Comparison of ENCODE assay signal across 24 cellular contexts in the genomic region with DNA sequence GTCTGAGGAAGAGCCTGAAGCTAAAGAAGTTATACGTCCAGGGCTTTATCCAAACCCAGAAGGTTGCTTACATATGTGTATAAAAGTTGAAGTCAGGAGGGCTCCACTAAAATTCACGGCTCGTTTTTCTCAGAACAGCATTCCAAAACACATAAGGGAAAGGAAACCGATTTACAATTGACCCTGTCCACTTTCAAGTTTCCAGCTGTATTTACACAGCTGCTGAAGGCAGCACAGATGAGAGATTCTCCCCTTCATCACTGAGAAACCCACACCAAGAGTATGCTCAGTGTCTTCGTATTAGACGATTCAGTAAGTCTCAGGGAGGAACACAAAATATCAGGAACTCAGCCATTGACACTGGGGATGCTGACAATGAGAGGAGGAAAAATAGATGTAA. TPM values are rescaled to one million over a fixed set of nuclear protein-coding genes. Genes with fewer than 3 reads are reported as not detected.
A peak's percentile ranks its signal among the peaks of the same experiment; 100 is the strongest.
DNase-seq lines count a peak whose midpoint lies in the region; ATAC-seq, FAIRE-seq and TF ChIP-seq lines count a peak whose summit lies in the region.
"Had no signal": no experiment of that assay in that cellular context is flagged by ENCODE, and none has a peak within 500 bp of the region (broad histone marks: within the 10 kb centered on the region; RNA-seq: fewer than 3 reads in every experiment).

No MANE protein-coding gene starts in this region.

- H3K9ac ChIP-seq in HepG2 (ENCODE audit: insufficient read depth, low read depth, low read length) = no peak overlapping the region
- H3K9ac ChIP-seq: GM23248 had no signal

- H3K27ac ChIP-seq in HepG2 (ENCODE audit: extremely low read length, insufficient read depth, low read length) = no peak overlapping the region
- no peak overlapping the region for H3K27ac ChIP-seq in right lobe of liver
- H3K27ac ChIP-seq: cardiac muscle cell, GM23248, lower lobe of right lung, upper lobe of left lung had no signal

- peak overlapping the region; percentile 77 for H3K27ac Mint-ChIP-seq in mesothelial cell of epicardium
- no peak overlapping the region for H3K27ac Mint-ChIP-seq in activated naive CD4-positive, alpha-beta T cell treated with anti-CD3 and anti-CD28 coated beads for 36 hours
- H3K27ac Mint-ChIP-seq: activated CD4-positive, alpha-beta memory T cell treated with anti-CD3 and anti-CD28 coated beads, Interleukin-2, amount 10 ng/mL, durations not matched to agents 7 days and 5 days; dendritic cell treated with granulocyte-macrophage colony-stimulating factor and Interleukin-4, amounts not matched to agents 40 ng/mL and 50 ng/mL, for 4 days had no signal

- no peak overlapping the region for H3K4me3 Mint-ChIP-seq in mesothelial cell of epicardium
- no peak overlapping the region for H3K4me3 Mint-ChIP-seq in activated naive CD4-positive, alpha-beta T cell treated with anti-CD3 and anti-CD28 coated beads for 36 hours
- H3K4me3 Mint-ChIP-seq: activated CD4-positive, alpha-beta memory T cell treated with anti-CD3 and anti-CD28 coated beads, Interleukin-2, amount 10 ng/mL, durations not matched to agents 7 days and 5 days; dendritic cell treated with granulocyte-macrophage colony-stimulating factor and Interleukin-4, amounts not matched to agents 40 ng/mL and 50 ng/mL, for 4 days had no signal

- H3K27me3 Mint-ChIP-seq in mesothelial cell of epicardium (ENCODE audit: low read depth) = no peaks in the 10 kb centered on the region
- H3K27me3 Mint-ChIP-seq in activated naive CD4-positive, alpha-beta T cell treated with anti-CD3 and anti-CD28 coated beads for 36 hours (ENCODE audit: low read depth) = peaks cover 3% of the 10 kb centered on the region

- ATAC-seq in HepG2 (no peak), right lobe of liver (no peak), GM21367 (IDR thresholded peaks at IDR 0.05; ENCODE audit: unreplicated experiment) (no peak)
- ATAC-seq in stimulated activated naive CD8-positive, alpha-beta T cell treated with anti-CD3 and anti-CD28 coated beads, Interleukin-15, Interleukin-2, amounts not matched to agents 100 U/mL and 50 U/mL, for 24 hours = no peak
- ATAC-seq: activated CD4-positive, CD25-positive, alpha-beta regulatory T cell treated with anti-CD3 and anti-CD28 coated beads, Interleukin-2, amount 50 U/mL, for 24 hours; lower lobe of right lung had no signal

- 25% methylated on average over 6 of the region's 6 CpGs for WGBS in HepG2 (ENCODE audit: low lambda C conversion rate)
- WGBS in right lobe of liver (ENCODE audit: insufficient coverage, low coverage, low lambda C conversion rate, missing lambda C conversion rate) = 65% methylated on average over 6 of the region's 6 CpGs

- H3K4me1 ChIP-seq in HepG2 (ENCODE audit: insufficient read depth, low read length) = peaks cover 22% of the 10 kb centered on the region
- no peaks in the 10 kb centered on the region for H3K4me1 ChIP-seq in right lobe of liver
- H3K4me1 ChIP-seq: BE2C had no signal

- peaks cover 59% of the 10 kb centered on the region for H3K4me1 Mint-ChIP-seq in mesothelial cell of epicardium
- peaks cover 4% of the 10 kb centered on the region for H3K4me1 Mint-ChIP-seq in activated naive CD4-positive, alpha-beta T cell treated with anti-CD3 and anti-CD28 coated beads for 36 hours (ENCODE audit: low read depth)

- H2AFZ ChIP-seq in HepG2 (ENCODE audit: low read length) = no peak overlapping the region
- H2AFZ ChIP-seq: GM23248 had no signal

- DNase-seq in HepG2 (ENCODE audit: low spot score) = no peak
- no peak for DNase-seq in right lobe of liver
- DNase-seq in brain pericyte (ENCODE audit: low read depth, low spot score) = peak; percentile 82
- no peak for DNase-seq in mesothelial cell of epicardium (ENCODE audit: low spot score in 2 of 2, unreplicated experiment in 2 of 2)
- no peak for DNase-seq in stimulated activated naive CD8-positive, alpha-beta T cell treated with anti-CD3 and anti-CD28 coated beads, Interleukin-15, Interleukin-2, amounts not matched to agents 100 U/mL and 50 U/mL, for 24 hours
- DNase-seq in activated naive CD4-positive, alpha-beta T cell treated with anti-CD3 and anti-CD28 coated beads for 36 hours = no peak
- DNase-seq in DMS114 treated with DMSO at 0.1 percent for 48 hours (lab: John Stamatoyannopoulos, UW; ENCODE audit: unreplicated experiment) = no peak
- DNase-seq: activated CD4-positive, alpha-beta memory T cell treated with anti-CD3 and anti-CD28 coated beads, Interleukin-2, amount 10 ng/mL, durations not matched to agents 7 days and 5 days; activated effector memory CD4-positive, alpha-beta T cell treated with anti-CD3 and anti-CD28 coated beads, Interleukin-2, amount 50 U/mL, for 16 hours; BE2C; COR-L47; EL; GM23248; islet precursor cell; lower lobe of right lung; NCI-H524; stimulated activated CD4-positive, alpha-beta T cell treated with anti-CD3 and anti-CD28 coated beads, Interleukin-15, amount 100 ng/mL, for 24 hours; stimulated activated CD8-positive, alpha-beta memory T cell treated with anti-CD3 and anti-CD28 coated beads, Interleukin-4, amount 100 ng/mL, for 48 hours; upper lobe of left lung had no signal

- TF ChIP-seq POLR2A in HepG2 (IDR thresholded peaks at IDR 0.05; ENCODE audit: insufficient read depth in 1 of 2, low read depth in 2 of 2, low read length in 2 of 2) (no peak), right lobe of liver (IDR thresholded peaks at IDR 0.05) (no peak)

- H3K36me3 ChIP-seq in HepG2 (replicated peaks in 1 of 2; ENCODE audit: control insufficient read depth in 1 of 2, insufficient read depth in 2 of 2, low read length in 2 of 2) (no peaks in the 10 kb centered on the region), right lobe of liver (no peaks in the 10 kb centered on the region)
- H3K36me3 ChIP-seq: BE2C, cardiac muscle cell, lower lobe of right lung, upper lobe of left lung had no signal

- H3K27me3 ChIP-seq in HepG2 (ENCODE audit: control insufficient read depth in 1 of 2, insufficient read depth in 2 of 2, low read length in 2 of 2) (peaks cover 0 to 15% of the 10 kb centered on the region in 2 experiments; a peak in 1 of 5 replicates), right lobe of liver (no peaks in the 10 kb centered on the region)
- H3K27me3 ChIP-seq: BE2C, cardiac muscle cell, upper lobe of left lung had no signal

- H3K9me3 Mint-ChIP-seq in mesothelial cell of epicardium = no peaks in the 10 kb centered on the region
- no peaks in the 10 kb centered on the region for H3K9me3 Mint-ChIP-seq in activated naive CD4-positive, alpha-beta T cell treated with anti-CD3 and anti-CD28 coated beads for 36 hours
- H3K9me3 Mint-ChIP-seq: activated CD4-positive, alpha-beta memory T cell treated with anti-CD3 and anti-CD28 coated beads, Interleukin-2, amount 10 ng/mL, durations not matched to agents 7 days and 5 days; dendritic cell treated with granulocyte-macrophage colony-stimulating factor and Interleukin-4, amounts not matched to agents 40 ng/mL and 50 ng/mL, for 4 days had no signal

- no peak for FAIRE-seq in HepG2 (lab: Jason Lieb, UNC)
- FAIRE-seq: frontal cortex had no signal

- POLR2A ChIA-PET in HepG2 (lab: Yijun Ruan, JAX) = no interaction called here

- TF ChIP-seq RAD21 in HepG2 (CRISPR knock-in tag; IDR thresholded peaks at IDR 0.05) = no peak

- peak overlapping the region; percentile 47 for H3K4me2 ChIP-seq in HepG2 (ENCODE audit: low read depth, low read length)

- CTCF ChIA-PET in HepG2 (lab: Yijun Ruan, JAX; ENCODE audit: low intra/inter-chr PET ratio, low total read pairs) = no interaction called here
- CTCF ChIA-PET in activated naive CD4-positive, alpha-beta T cell treated with anti-CD3 and anti-CD28 coated beads for 36 hours (lab: Charles Lee) = no interaction called here

- H3K9me3 ChIP-seq in HepG2 (ENCODE audit: low read length) (no peaks in the 10 kb centered on the region), right lobe of liver (no peaks in the 10 kb centered on the region)
- H3K9me3 ChIP-seq: BE2C, lower lobe of right lung, upper lobe of left lung had no signal

- in situ Hi-C loops in HepG2 (cut with HindIII; ENCODE audit: extremely low pct_ligation_motif_present, low pct_unique_long_range_greater_than_20kb) = no loop called here

- TF ChIP-seq EP300 in HepG2 (IDR thresholded peaks at IDR 0.05; ENCODE audit: low read depth in 2 of 2, low read length in 2 of 2) (no peak), HepG2 (CRISPR knock-in tag; IDR thresholded peaks at IDR 0.05; ENCODE audit: borderline replicate concordance) (no peak)

- TF ChIP-seq CTCF in HepG2 (CRISPR knock-in tag; IDR thresholded peaks at IDR 0.05) (no peak), right lobe of liver (IDR thresholded peaks at IDR 0.05) (no peak), mesothelial cell of epicardium (IDR thresholded peaks at IDR 0.05; ENCODE audit: unreplicated experiment) (no peak)

- intact Hi-C loops in HepG2 (cut with micrococcal nuclease; ENCODE audit: unreplicated experiment) = no loop called here
- intact Hi-C loops in right lobe of liver (cut with DNase I) = no loop called here
- intact Hi-C loops in activated naive CD4-positive, alpha-beta T cell treated with anti-CD3 and anti-CD28 coated beads for 36 hours (cut with micrococcal nuclease) = no loop called here

- H3K79me2 ChIP-seq in HepG2 (ENCODE audit: insufficient read depth, low read length) = no peaks in the 10 kb centered on the region

- no TSS peak for BruUV-seq in HepG2 (replicated peaks; lab: Mats Ljungman, UMichigan)

- H4K20me1 ChIP-seq in HepG2 (ENCODE audit: insufficient read depth, low read length) = no peaks in the 10 kb centered on the region

- no peaks in the 10 kb centered on the region for H3K36me3 Mint-ChIP-seq in mesothelial cell of epicardium
- H3K36me3 Mint-ChIP-seq in activated naive CD4-positive, alpha-beta T cell treated with anti-CD3 and anti-CD28 coated beads for 36 hours (ENCODE audit: low read depth) = no peaks in the 10 kb centered on the region

- H3K4me3 ChIP-seq in HepG2 (replicated peaks in 1 of 3; ENCODE audit: insufficient read depth in 1 of 3, low read depth in 2 of 3, low read length in 3 of 3) = no peak overlapping the region
- no peak overlapping the region for H3K4me3 ChIP-seq in right lobe of liver
- H3K4me3 ChIP-seq: cardiac muscle cell, GM23248, lower lobe of right lung, upper lobe of left lung had no signal

RNA-seq across cellular contexts. Expression of a gene that starts 5.9 kb away (rescaled TPM):
- 40.5 and 48.5 TPM in 2 replicates for total RNA-seq in HepG2 (2016; rRNA removed; fragmentation: Illumina TruSeq; extraction: Trizol)
- total RNA-seq in HepG2 (2016; cell fraction: cytosol; rRNA removed; fragmentation: Illumina TruSeq; extraction: Trizol; ENCODE audit: low read depth) = 18.2 and 18.5 TPM in 2 replicates
- total RNA-seq in HepG2 (2016; cell fraction: insoluble cytoplasmic fraction; rRNA removed; fragmentation: Illumina TruSeq; extraction: Trizol) = 44.8 and 48.2 TPM in 2 replicates
- 49.5 and 57.7 TPM in 2 replicates for total RNA-seq in HepG2 (2016; cell fraction: membrane; rRNA removed; fragmentation: Illumina TruSeq; extraction: Trizol)
- 58.0 and 67.1 TPM in 2 replicates for total RNA-seq in HepG2 (2016; cell fraction: nucleus; rRNA removed; fragmentation: Illumina TruSeq; extraction: Trizol)
- polyA plus RNA-seq in HepG2 (2011; rRNA removed) = 82.8 and 102 TPM in 2 replicates
- polyA plus RNA-seq in HepG2 (2011; cell fraction: cytosol; rRNA removed) = 49.1 and 88.7 TPM in 2 replicates
- 69.7 and 94.1 TPM in 2 replicates for polyA plus RNA-seq in HepG2 (2011; cell fraction: nucleus; rRNA removed)
- 38.1 and 86.3 TPM in 2 replicates for polyA plus RNA-seq in HepG2 (2012)
- polyA plus RNA-seq in HepG2 (2016; cell fraction: cytosol; fragmentation: Illumina TruSeq; extraction: Trizol; ENCODE audit: low read depth) = 33.5 and 45.5 TPM in 2 replicates
- polyA plus RNA-seq in HepG2 (2016; cell fraction: insoluble cytoplasmic fraction; fragmentation: Illumina TruSeq; extraction: Trizol; ENCODE audit: low read depth) = 76.1 and 85.1 TPM in 2 replicates
- 81.9 and 92.8 TPM in 2 replicates for polyA plus RNA-seq in HepG2 (2016; cell fraction: membrane; fragmentation: Illumina TruSeq; extraction: Trizol; ENCODE audit: low read depth)
- 58.3 and 64.9 TPM in 2 replicates for polyA plus RNA-seq in HepG2 (2016; cell fraction: nucleus; fragmentation: Illumina TruSeq; extraction: Trizol; ENCODE audit: insufficient read depth, low read depth)
- 2.7 and 49.0 TPM in 2 replicates for polyA minus RNA-seq in HepG2 (2011; rRNA and poly(A)+ RNA removed; ENCODE audit: low replicate concordance)
- polyA minus RNA-seq in HepG2 (2011; cell fraction: cytosol; rRNA and poly(A)+ RNA removed) = 29.4 and 31.1 TPM in 2 replicates
- 280 and 293 TPM in 2 replicates for polyA minus RNA-seq in HepG2 (2011; cell fraction: nucleus; rRNA and poly(A)+ RNA removed)
- total RNA-seq in right lobe of liver = 10 to 100 TPM in 1 of 6 experiments, 1 to 10 TPM in 5; 2.2 to 24.6 (median 7.7) TPM
- 756 to 790 TPM (median 778 TPM) in 3 replicates for total RNA-seq in mesothelial cell of epicardium
- 1 to 10 TPM; 6.8 to 7.3 TPM for total RNA-seq in activated naive CD4-positive, alpha-beta T cell treated with anti-CD3 and anti-CD28 coated beads for 36 hours

Comparison
In these comparisons a context has a peak if more than half of its experiments do, and no peak if none do; other contexts are left out.
1. RNA of a gene that starts 5.9 kb away (total RNA-seq): 756 to 790 TPM in mesothelial cell of epicardium; 18.2 to 67.1 TPM in HepG2, 2.2 to 24.6 TPM in right lobe of liver and 6.8 to 7.3 TPM in activated naive CD4-positive, alpha-beta T cell treated with anti-CD3 and anti-CD28 coated beads for 36 hours; every median in the first group is over 10 times any median in the second.